ENCODE assay signal across 8 cellular contexts in genomic region chr13:113187263-113187669, GRCh38. TPM values are rescaled to one million over a fixed set of nuclear protein-coding genes. Genes with fewer than 3 reads are reported as not detected.
DNase-seq lines count a peak whose midpoint lies in the region; TF ChIP-seq lines count a peak whose summit lies in the region.

No MANE protein-coding gene starts in this region.

- H3K9me3 Mint-ChIP-seq in activated CD4-positive, alpha-beta T cell treated with anti-CD3 and anti-CD28 coated beads, Interleukin-2, amount 10 ng/mL, durations not matched to agents 7 days and 5 days, result peaks cover 2% of the 10 kb centered on the region

- H3K27me3 ChIP-seq in esophagus muscularis mucosa (no peaks in the 10 kb centered on the region), spleen (replicated peaks in 1 of 7) (no peaks in the 10 kb centered on the region)

- H3K4me1 ChIP-seq in esophagus muscularis mucosa (peaks cover 0 to 9% (median 3%) of the 10 kb centered on the region in 4 donors), spleen (peaks cover 0 to 48% (median 18%) of the 10 kb centered on the region in 6 donors)

- CTCF ChIA-PET in activated CD4-positive, alpha-beta T cell treated with anti-CD3 and anti-CD28 coated beads, Interleukin-2, amount 10 ng/mL, durations not matched to agents 7 days and 5 days (lab: Charles Lee), result interaction anchor here (1.0 kb wide), 1 partner anchor 23 kb away, joined by 4 read pairs; the partner anchor contains the start of gene CUL4A

- no peak for TF ChIP-seq CTCF in esophagus muscularis mucosa (IDR thresholded peaks at IDR 0.05)
- no peak for TF ChIP-seq CTCF in spleen (IDR thresholded peaks at IDR 0.05 in 8 of 11, conservative IDR thresholded peaks at IDR 0.05 in 3 of 11)

- peaks cover 36 to 91% (median 60%) of the 10 kb centered on the region in 4 donors for H3K36me3 ChIP-seq in esophagus muscularis mucosa
- H3K36me3 ChIP-seq in spleen, result peaks cover 0 to 100% (median 56%) of the 10 kb centered on the region in 6 donors

- H3K27ac Mint-ChIP-seq in activated CD4-positive, alpha-beta T cell treated with anti-CD3 and anti-CD28 coated beads, Interleukin-2, amount 10 ng/mL, durations not matched to agents 7 days and 5 days, result peak overlapping the region; percentile 58

- H3K27me3 Mint-ChIP-seq in activated CD4-positive, alpha-beta T cell treated with anti-CD3 and anti-CD28 coated beads, Interleukin-2, amount 10 ng/mL, durations not matched to agents 7 days and 5 days, result no peaks in the 10 kb centered on the region

- H3K27ac ChIP-seq in esophagus muscularis mucosa (replicated peaks in 1 of 4), result peak overlapping the region; percentile 20 to 46 (median 33)
- peak overlapping the region in 4 of 8 donors; percentile 19 to 70 (median 48) for H3K27ac ChIP-seq in spleen

- H3K9me3 ChIP-seq in esophagus muscularis mucosa, result no peaks in the 10 kb centered on the region
- no peaks in the 10 kb centered on the region for H3K9me3 ChIP-seq in spleen

- intact Hi-C loops in esophagus muscularis mucosa (cut with DNase I) (no loop called here), spleen (cut with DNase I; ENCODE audit: low total_unique reads) (no loop called here)

- peak; percentile 87 for DNase-seq in activated effector memory CD4-positive, alpha-beta T cell treated with anti-CD3 and anti-CD28 coated beads, Interleukin-2, amount 50 U/mL, for 16 hours
- no peak for DNase-seq in activated effector memory CD4-positive, alpha-beta T cell treated with Interleukin-2 at 50 U/mL for 16 hours
- DNase-seq in activated CD4-positive, alpha-beta T cell treated with anti-CD3 and anti-CD28 coated beads, Interleukin-2, amount 10 ng/mL, durations not matched to agents 7 days and 5 days, result no peak
- DNase-seq in esophagus muscularis mucosa (ENCODE audit: extremely low spot score) (no peak), occipital lobe (lab: John Stamatoyannopoulos, UW) (peak; percentile 37), ureter (ENCODE audit: low spot score) (peak; percentile 68), spleen (no peak), NCI-H1048 (lab: John Stamatoyannopoulos, UW) (no peak)

- no peak for TF ChIP-seq EP300 in esophagus muscularis mucosa (IDR thresholded peaks at IDR 0.05)

- WGBS in esophagus muscularis mucosa, result 46% methylated on average over 9 of the region's 9 CpGs
- WGBS in spleen, 5 donors, result 75 to 90% (median 79%) methylated on average over 9 of the region's 9 CpGs

- no peak overlapping the region for H3K4me3 Mint-ChIP-seq in activated CD4-positive, alpha-beta T cell treated with anti-CD3 and anti-CD28 coated beads, Interleukin-2, amount 10 ng/mL, durations not matched to agents 7 days and 5 days

- H3K4me1 Mint-ChIP-seq in activated CD4-positive, alpha-beta T cell treated with anti-CD3 and anti-CD28 coated beads, Interleukin-2, amount 10 ng/mL, durations not matched to agents 7 days and 5 days, result peaks cover 57% of the 10 kb centered on the region

- TF ChIP-seq POLR2A in esophagus muscularis mucosa (IDR thresholded peaks at IDR 0.05; ENCODE audit: low read depth) (no peak), spleen (IDR thresholded peaks at IDR 0.05) (no peak)

- H3K36me3 Mint-ChIP-seq in activated CD4-positive, alpha-beta T cell treated with anti-CD3 and anti-CD28 coated beads, Interleukin-2, amount 10 ng/mL, durations not matched to agents 7 days and 5 days (ENCODE audit: low read depth), result peaks cover 61% of the 10 kb centered on the region

- POLR2A ChIA-PET in activated CD4-positive, alpha-beta T cell treated with anti-CD3 and anti-CD28 coated beads, Interleukin-2, amount 10 ng/mL, durations not matched to agents 7 days and 5 days (lab: Charles Lee), result no interaction called here

- H3K4me3 ChIP-seq in esophagus muscularis mucosa (peak overlapping the region in 1 of 4 donors; percentile 5), spleen (no peak overlapping the region)

RNA-seq across cellular contexts. Expression of gene PCID2, which starts 21.2 kb away (rescaled TPM):
- total RNA-seq in activated CD4-positive, alpha-beta T cell treated with anti-CD3 and anti-CD28 coated beads, Interleukin-2, amount 10 ng/mL, durations not matched to agents 7 days and 5 days, result 10 to 100 TPM; 65.5 to 69.8 TPM
- total RNA-seq in esophagus muscularis mucosa, result 10 to 100 TPM; 34.5 to 46.9 (median 42.3) TPM
- total RNA-seq in occipital lobe, result 45.9 TPM
- total RNA-seq in ureter, result 48.7 TPM
- 10 to 100 TPM; 38.4 to 71.0 (median 49.9) TPM for total RNA-seq in spleen
- polyA plus RNA-seq in spleen, result 10 to 100 TPM; 34.3 to 45.6 (median 41.2) TPM

RNA-seq across cellular contexts. Expression of gene CUL4A, which starts 22.1 kb away (rescaled TPM):
- total RNA-seq in activated CD4-positive, alpha-beta T cell treated with anti-CD3 and anti-CD28 coated beads, Interleukin-2, amount 10 ng/mL, durations not matched to agents 7 days and 5 days, result 10 to 100 TPM; 81.2 to 84.6 TPM
- total RNA-seq in esophagus muscularis mucosa, result 100 to 1,000 TPM in 3 of 4 donors, 10 to 100 TPM in 1; 93.4 to 154 (median 122) TPM
- 55.7 TPM for total RNA-seq in occipital lobe
- 86.8 TPM for total RNA-seq in ureter
- 10 to 100 TPM; 54.8 to 99.3 (median 70.1) TPM for total RNA-seq in spleen
- polyA plus RNA-seq in spleen, result 10 to 100 TPM; 24.4 to 35.6 (median 34.7) TPM

RNA-seq across cellular contexts. Expression of gene PROZ, which starts 28.8 kb away (rescaled TPM):
- under 1 TPM in 1 of 2 experiments, not detected in 1; 0.19 TPM for total RNA-seq in activated CD4-positive, alpha-beta T cell treated with anti-CD3 and anti-CD28 coated beads, Interleukin-2, amount 10 ng/mL, durations not matched to agents 7 days and 5 days
- total RNA-seq in esophagus muscularis mucosa (not detected), occipital lobe (not detected), ureter (not detected), spleen (not detected)
- under 1 TPM in 1 of 3 donors, not detected in 2; 0.11 TPM for polyA plus RNA-seq in spleen

Comparison
In these comparisons a context has a peak if more than half of its experiments do, and no peak if none do; other contexts are left out.
1. DNase-seq: peak in activated effector memory CD4-positive, alpha-beta T cell treated with anti-CD3 and anti-CD28 coated beads, Interleukin-2, amount 50 U/mL, for 16 hours (single experiment), occipital lobe (single experiment) and ureter (single experiment); none in activated effector memory CD4-positive, alpha-beta T cell treated with Interleukin-2 at 50 U/mL for 16 hours (single experiment), activated CD4-positive, alpha-beta T cell treated with anti-CD3 and anti-CD28 coated beads, Interleukin-2, amount 10 ng/mL, durations not matched to agents 7 days and 5 days (single experiment), esophagus muscularis mucosa (single experiment), spleen (single experiment) and NCI-H1048 (single experiment).